ENCODE assay signal across 23 cellular contexts in the genomic region with DNA sequence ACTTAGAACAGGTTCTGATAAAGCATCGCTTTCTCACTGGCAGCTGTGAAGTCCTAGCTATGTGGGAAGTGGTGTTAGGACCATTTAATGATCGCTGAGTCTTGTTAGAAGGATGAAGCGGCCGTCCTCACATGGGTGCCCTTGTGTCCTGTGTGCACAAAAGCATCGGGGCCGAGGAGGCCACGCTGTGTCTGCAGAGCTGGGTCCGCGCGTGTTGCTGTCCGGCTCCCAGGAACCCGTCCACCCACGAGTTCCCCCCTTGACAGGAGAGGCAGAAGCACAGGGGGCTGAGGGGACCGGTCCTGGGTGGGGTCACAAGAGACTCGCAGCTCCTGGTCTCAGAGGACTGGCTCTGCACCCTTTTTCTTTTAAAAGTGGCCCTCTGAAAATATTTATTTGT.
"Had no signal": no experiment of that assay in that cellular context is flagged by ENCODE, and none has a peak within 500 bp of the region (broad histone marks: within the 10 kb centered on the region; RNA-seq: fewer than 3 reads in every experiment).

No MANE protein-coding gene starts in this region.

- H3K36me3 ChIP-seq: breast epithelium, colonic mucosa, prostate gland, stomach, suprapubic skin, tibial nerve had no signal

- H3K4me3 ChIP-seq: breast epithelium, colonic mucosa, dorsolateral prefrontal cortex, esophagus muscularis mucosa, hepatocyte, mucosa of descending colon, prostate gland, stomach, suprapubic skin, tibial nerve had no signal

- H3K27ac ChIP-seq: breast epithelium, colonic mucosa, dorsolateral prefrontal cortex, esophagus muscularis mucosa, hepatocyte, prostate gland, stomach, suprapubic skin, tibial nerve had no signal

- H3K36me3 Mint-ChIP-seq: activated naive CD8-positive, alpha-beta T cell treated with anti-CD3 and anti-CD28 coated beads, Interleukin-2, amount 10 ng/mL, durations not matched to agents 7 days and 5 days had no signal

- H3K4me3 Mint-ChIP-seq: activated naive CD4-positive, alpha-beta T cell treated with anti-CD3 and anti-CD28 coated beads for 36 hours; activated naive CD8-positive, alpha-beta T cell treated with anti-CD3 and anti-CD28 coated beads, Interleukin-2, amount 10 ng/mL, durations not matched to agents 7 days and 5 days; effector memory CD8-positive, alpha-beta T cell had no signal

- H3K4me1 ChIP-seq: breast epithelium, colonic mucosa, prostate gland, stomach had no signal

- H3K27me3 Mint-ChIP-seq: activated naive CD8-positive, alpha-beta T cell treated with anti-CD3 and anti-CD28 coated beads, Interleukin-2, amount 10 ng/mL, durations not matched to agents 7 days and 5 days had no signal

- H3K9me3 Mint-ChIP-seq: activated naive CD4-positive, alpha-beta T cell treated with anti-CD3 and anti-CD28 coated beads for 36 hours; activated naive CD8-positive, alpha-beta T cell treated with anti-CD3 and anti-CD28 coated beads, Interleukin-2, amount 10 ng/mL, durations not matched to agents 7 days and 5 days; effector memory CD8-positive, alpha-beta T cell had no signal

- H3K27ac Mint-ChIP-seq: activated naive CD4-positive, alpha-beta T cell treated with anti-CD3 and anti-CD28 coated beads for 36 hours; activated naive CD8-positive, alpha-beta T cell treated with anti-CD3 and anti-CD28 coated beads, Interleukin-2, amount 10 ng/mL, durations not matched to agents 7 days and 5 days; effector memory CD8-positive, alpha-beta T cell had no signal

- H3K27me3 ChIP-seq: breast epithelium, colonic mucosa, esophagus muscularis mucosa, hepatocyte, stomach, tibial nerve had no signal

- ATAC-seq: effector memory CD8-positive, alpha-beta T cell; mucosa of descending colon had no signal

- DNase-seq: activated CD8-positive, alpha-beta memory T cell treated with anti-CD3 and anti-CD28 coated beads for 24 hours; activated CD8-positive, alpha-beta memory T cell treated with anti-CD3 and anti-CD28 coated beads, Interleukin-2, amount 50 U/mL, for 4 hours; activated effector memory CD4-positive, alpha-beta T cell treated with Interleukin-2 at 50 U/mL for 16 hours; activated naive CD4-positive, alpha-beta T cell treated with anti-CD3 and anti-CD28 coated beads for 36 hours; activated naive CD8-positive, alpha-beta T cell treated with anti-CD3 and anti-CD28 coated beads, Interleukin-2, amount 10 ng/mL, durations not matched to agents 7 days and 5 days; activated T-cell treated with anti-CD3 and anti-CD28 coated beads, Interleukin-2, amount 50 U/mL, for 48 hours; amniotic stem cell; colonic mucosa; effector memory CD8-positive, alpha-beta T cell; glutamatergic neuron; mesendoderm; stimulated activated CD4-positive, alpha-beta T cell treated with anti-CD3 and anti-CD28 coated beads, Interleukin-12 subunit alpha, Interleukin-12 subunit beta, amount 100 ng/mL, for 4 hours; stimulated activated CD4-positive, alpha-beta T cell treated with anti-CD3 and anti-CD28 coated beads, Interleukin-4, amount 100 ng/mL, for 4 hours; stomach; T-helper 1 cell had no signal

- H3K4me1 Mint-ChIP-seq: activated naive CD8-positive, alpha-beta T cell treated with anti-CD3 and anti-CD28 coated beads, Interleukin-2, amount 10 ng/mL, durations not matched to agents 7 days and 5 days had no signal

- H3K9me3 ChIP-seq: breast epithelium, colonic mucosa, esophagus muscularis mucosa, mucosa of descending colon, prostate gland, stomach, suprapubic skin, tibial nerve had no signal
